ENCODE assay signal across 8 cellular contexts in the genomic region with DNA sequence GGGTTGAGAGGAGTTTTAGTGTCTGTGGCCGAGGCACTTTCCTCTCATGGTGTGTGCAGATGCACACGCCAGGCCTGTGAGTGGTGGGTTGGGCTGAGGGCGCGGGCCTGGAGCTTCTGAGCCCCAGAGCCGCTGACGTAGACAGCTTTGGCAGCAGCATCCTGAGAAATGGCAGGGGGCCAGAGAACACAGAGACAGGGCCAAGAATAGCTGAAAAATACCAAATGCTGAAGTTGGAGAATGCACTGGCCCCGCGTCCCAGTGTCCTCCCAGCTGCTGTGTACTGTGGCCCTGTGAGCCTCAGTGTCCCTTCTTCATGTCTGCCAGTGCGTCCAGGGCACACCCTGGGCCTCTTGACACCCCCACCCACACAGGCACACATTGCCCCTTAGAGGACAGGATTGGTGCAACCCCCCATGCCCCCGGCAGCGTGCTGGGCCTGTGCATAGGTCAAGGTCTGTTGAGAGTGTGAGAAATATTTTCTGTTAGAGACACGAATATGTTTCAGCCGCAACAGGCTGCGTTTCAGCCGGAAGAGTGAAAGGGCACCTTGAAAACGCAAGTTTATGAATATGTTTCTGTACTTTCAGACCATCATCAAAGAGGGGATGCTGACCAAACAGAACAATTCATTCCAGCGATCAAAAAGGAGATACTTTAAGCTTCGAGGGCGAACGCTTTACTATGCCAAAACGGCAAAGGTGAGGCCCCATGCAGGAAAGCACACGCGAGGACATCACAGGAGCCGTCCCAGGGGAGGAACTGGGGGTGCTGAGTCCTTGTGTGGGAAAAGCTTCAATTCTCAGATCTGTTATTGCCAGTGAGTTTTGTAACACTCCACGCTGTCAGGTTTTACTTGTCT. TPM values are rescaled to one million over a fixed set of nuclear protein-coding genes. Genes with fewer than 3 reads are reported as not detected.
DNase-seq lines count a peak whose midpoint lies in the region; ATAC-seq lines count a peak whose summit lies in the region.

No MANE protein-coding gene starts in this region.

- ATAC-seq in HG02678 (IDR thresholded peaks at IDR 0.05; ENCODE audit: unreplicated experiment), result no peak

- H3K4me3 Mint-ChIP-seq in activated CD4-positive, alpha-beta memory T cell treated with anti-CD3 and anti-CD28 coated beads, Interleukin-2, amount 10 ng/mL, durations not matched to agents 7 days and 5 days, result no peak overlapping the region

- no peaks in the 10 kb centered on the region for H3K27me3 Mint-ChIP-seq in activated CD4-positive, alpha-beta memory T cell treated with anti-CD3 and anti-CD28 coated beads, Interleukin-2, amount 10 ng/mL, durations not matched to agents 7 days and 5 days

- H3K4me1 Mint-ChIP-seq in activated CD4-positive, alpha-beta memory T cell treated with anti-CD3 and anti-CD28 coated beads, Interleukin-2, amount 10 ng/mL, durations not matched to agents 7 days and 5 days, result peaks cover 27% of the 10 kb centered on the region

- POLR2A ChIA-PET in activated CD4-positive, alpha-beta memory T cell treated with anti-CD3 and anti-CD28 coated beads, Interleukin-2, amount 10 ng/mL, durations not matched to agents 7 days and 5 days (lab: Charles Lee), result no interaction called here

- H3K9ac ChIP-seq in duodenal mucosa (ENCODE audit: low read depth in 1 of 2, low read length in 2 of 2) (no peak overlapping the region), muscle layer of colon (ENCODE audit: low read length) (peak overlapping the region; percentile 74)

- peaks cover 3 to 31% of the 10 kb centered on the region in 2 donors for H3K36me3 ChIP-seq in duodenal mucosa (ENCODE audit: control insufficient read depth in 1 of 2, insufficient read depth in 2 of 2, low read length in 2 of 2)
- no peaks in the 10 kb centered on the region for H3K36me3 ChIP-seq in muscle layer of colon (ENCODE audit: insufficient read depth, low read length)

- H3K9me3 Mint-ChIP-seq in activated CD4-positive, alpha-beta memory T cell treated with anti-CD3 and anti-CD28 coated beads, Interleukin-2, amount 10 ng/mL, durations not matched to agents 7 days and 5 days, result no peaks in the 10 kb centered on the region

- CTCF ChIA-PET in activated CD4-positive, alpha-beta memory T cell treated with anti-CD3 and anti-CD28 coated beads, Interleukin-2, amount 10 ng/mL, durations not matched to agents 7 days and 5 days (lab: Charles Lee), result interaction anchor here (0.6 to 1.5 kb wide), 3 partner anchors 55 to 958 kb away, joined by 3 to 7 read pairs (median 6); no protein-coding TSS in a partner anchor

- H3K27ac ChIP-seq in duodenal mucosa (ENCODE audit: low read depth, low read length) (peak overlapping the region; percentile 46), muscle layer of colon (ENCODE audit: low read depth, low read length) (peak overlapping the region; percentile 89)

- peaks cover 22% of the 10 kb centered on the region for H3K36me3 Mint-ChIP-seq in activated CD4-positive, alpha-beta memory T cell treated with anti-CD3 and anti-CD28 coated beads, Interleukin-2, amount 10 ng/mL, durations not matched to agents 7 days and 5 days (ENCODE audit: low read depth)

- DNase-seq in A172 (ENCODE audit: low spot score) (peak; percentile 62), NCI-H1092 treated with DMSO at 0.1 percent for 48 hours (lab: John Stamatoyannopoulos, UW) (peak; percentile 62), RKO (ENCODE audit: low spot score) (no peak), foreskin melanocyte (no peak)
- no peak for DNase-seq in activated CD4-positive, alpha-beta memory T cell treated with anti-CD3 and anti-CD28 coated beads, Interleukin-2, amount 10 ng/mL, durations not matched to agents 7 days and 5 days

- H3K9me3 ChIP-seq in duodenal mucosa (ENCODE audit: control insufficient read depth in 1 of 2, low read length in 2 of 2), result no peaks in the 10 kb centered on the region
- H3K9me3 ChIP-seq in muscle layer of colon (ENCODE audit: low read length), result no peaks in the 10 kb centered on the region

- H3K27ac Mint-ChIP-seq in activated CD4-positive, alpha-beta memory T cell treated with anti-CD3 and anti-CD28 coated beads, Interleukin-2, amount 10 ng/mL, durations not matched to agents 7 days and 5 days, result no peak overlapping the region

- H3K4me3 ChIP-seq in duodenal mucosa (ENCODE audit: low read depth in 1 of 2, low read length in 2 of 2) (no peak overlapping the region), muscle layer of colon (ENCODE audit: low read depth in 1 of 2, low read length in 2 of 2) (peak overlapping the region in 1 of 2 donors; percentile 48)

- no peaks in the 10 kb centered on the region for H3K27me3 ChIP-seq in duodenal mucosa (ENCODE audit: control insufficient read depth in 1 of 2, insufficient read depth in 2 of 2, low read length in 2 of 2)
- H3K27me3 ChIP-seq in muscle layer of colon (ENCODE audit: control insufficient read depth in 1 of 2, insufficient read depth in 2 of 2, low read length in 2 of 2), result no peaks in the 10 kb centered on the region

- peaks cover 11 to 28% of the 10 kb centered on the region in 2 donors for H3K4me1 ChIP-seq in duodenal mucosa (ENCODE audit: control insufficient read depth in 1 of 2, insufficient read depth in 2 of 2, low read length in 2 of 2)
- peaks cover 36% of the 10 kb centered on the region for H3K4me1 ChIP-seq in muscle layer of colon (ENCODE audit: insufficient read depth, low read length)

RNA-seq across cellular contexts. Expression of gene DGKD, which starts 33.6 kb away (rescaled TPM):
- 14.8 and 16.4 TPM in 2 replicates for total RNA-seq in A172 (2014; rRNA removed; shearing (Covaris generic))
- 10 to 100 TPM; 77.8 to 78.3 TPM for total RNA-seq in activated CD4-positive, alpha-beta memory T cell treated with anti-CD3 and anti-CD28 coated beads, Interleukin-2, amount 10 ng/mL, durations not matched to agents 7 days and 5 days

Comparison
In these comparisons a context has a peak if more than half of its experiments do, and no peak if none do; other contexts are left out.
1. DNase-seq: peak in A172 (single experiment) and NCI-H1092 treated with DMSO at 0.1 percent for 48 hours (single experiment); none in activated CD4-positive, alpha-beta memory T cell treated with anti-CD3 and anti-CD28 coated beads, Interleukin-2, amount 10 ng/mL, durations not matched to agents 7 days and 5 days (single experiment), RKO (single experiment) and foreskin melanocyte (single experiment).